In genomic region chr1:172720325-172720724, GRCh38 we compare ENCODE assay signal across 18 cellular contexts.
A peak's percentile ranks its signal among the peaks of the same experiment; 100 is the strongest.
DNase-seq lines count a peak whose midpoint lies in the region; ATAC-seq, FAIRE-seq and TF ChIP-seq lines count a peak whose summit lies in the region.
"Had no signal": no experiment of that assay in that cellular context is flagged by ENCODE, and none has a peak within 500 bp of the region (broad histone marks: within the 10 kb centered on the region; RNA-seq: fewer than 3 reads in every experiment).

No MANE protein-coding gene starts in this region.

- H3K4me2 ChIP-seq in keratinocyte (ENCODE audit: control insufficient read depth, extremely low read depth, insufficient read depth, low read depth, low read length), result peak overlapping the region; percentile 39

- H3K27ac Mint-ChIP-seq in natural killer cell treated with Interleukin-12 subunit alpha and Interleukin-12 subunit beta and Interleukin-15 and Interleukin-18, amount 100 ng/mL, for 72 hours, result peak overlapping the region; percentile 80 to 85
- H3K27ac Mint-ChIP-seq in natural killer cell (no peak overlapping the region), T-helper 17 cell (peak overlapping the region; percentile 70)

- no peaks in the 10 kb centered on the region for H3K27me3 ChIP-seq in keratinocyte (ENCODE audit: control insufficient read depth, extremely low read depth, insufficient read depth, low read length)

- peaks cover 5% of the 10 kb centered on the region for H3K36me3 Mint-ChIP-seq in natural killer cell treated with Interleukin-12 subunit alpha and Interleukin-12 subunit beta and Interleukin-15 and Interleukin-18, amount 100 ng/mL, for 72 hours
- H3K36me3 Mint-ChIP-seq in natural killer cell (no peaks in the 10 kb centered on the region), T-helper 17 cell (ENCODE audit: low read depth) (no peaks in the 10 kb centered on the region)
- H3K36me3 Mint-ChIP-seq: CD8-positive, alpha-beta memory T cell had no signal

- H3K27ac ChIP-seq in keratinocyte (ENCODE audit: control insufficient read depth, insufficient read depth, low read length), result no peak overlapping the region
- H3K27ac ChIP-seq: HL-60 had no signal

- in situ Hi-C loops in ACHN (cut with HindIII; ENCODE audit: low pct_ligation_motif_present, low pct_unique_long_range_greater_than_20kb, low sequenced_read_pairs), result no loop called here

- intact Hi-C loops in natural killer cell (cut with micrococcal nuclease), result loop anchor here (2.0 kb wide), 1 partner anchor 270 kb away; no protein-coding TSS in a partner anchor

- H3K9me1 ChIP-seq in keratinocyte (ENCODE audit: control insufficient read depth, extremely low read depth, insufficient read depth, low read length), result no peaks in the 10 kb centered on the region

- dilution Hi-C loops in keratinocyte (cut with MboI; ENCODE audit: extremely low pct_ligation_motif_present, low sequenced_read_pairs), result loop anchor here (25.0 kb wide), 1 partner anchor 108 kb away; no protein-coding TSS in a partner anchor

- H2AFZ ChIP-seq in keratinocyte (ENCODE audit: control insufficient read depth, low read length), result no peak overlapping the region

- TF ChIP-seq CTCF in natural killer cell (IDR thresholded peaks at IDR 0.05), result no peak
- TF ChIP-seq CTCF in keratinocyte (optimal IDR thresholded peaks at IDR 0.05 in 1 of 3, IDR thresholded peaks at IDR 0.05 in 1 of 3, conservative IDR thresholded peaks at IDR 0.05 in 1 of 3; ENCODE audit: extremely low read depth in 1 of 3, insufficient read depth in 2 of 3, low read length in 3 of 3), result no peak

- DNase-seq in natural killer cell treated with Interleukin-12 subunit alpha and Interleukin-12 subunit beta and Interleukin-15 and Interleukin-18, amount 100 ng/mL, for 72 hours (ENCODE audit: low spot score), result no peak
- no peak for DNase-seq in natural killer cell
- no peak for DNase-seq in T-helper 17 cell
- DNase-seq in keratinocyte (ENCODE audit: low read depth, low spot score), result no peak
- DNase-seq in ACHN, result no peak
- DNase-seq in medulla oblongata (ENCODE audit: extremely low spot score), result no peak
- no peak for DNase-seq in activated CD4-positive, alpha-beta T cell treated with anti-CD3 and anti-CD28 coated beads, Interleukin-2, amount 50 U/mL, for 48 hours
- DNase-seq in SKM-1 (lab: John Stamatoyannopoulos, UW; ENCODE audit: unreplicated experiment), result no peak
- DNase-seq: 8988T, C1 segment of cervical spinal cord, NCI-H1092, NCI-H2029 treated with DMSO at 0.1 percent for 48 hours, NCI-H2171, Right ventricle myocardium superior had no signal

- peak; percentile 13 for FAIRE-seq in keratinocyte (lab: Jason Lieb, UNC)

- no peak overlapping the region for H3K4me3 Mint-ChIP-seq in natural killer cell treated with Interleukin-12 subunit alpha and Interleukin-12 subunit beta and Interleukin-15 and Interleukin-18, amount 100 ng/mL, for 72 hours
- no peak overlapping the region for H3K4me3 Mint-ChIP-seq in natural killer cell
- H3K4me3 Mint-ChIP-seq in T-helper 17 cell, result no peak overlapping the region
- H3K4me3 Mint-ChIP-seq: CD8-positive, alpha-beta memory T cell had no signal

- no peak for ATAC-seq in natural killer cell treated with Interleukin-12 subunit alpha and Interleukin-12 subunit beta and Interleukin-15 and Interleukin-18, amount 100 ng/mL, for 72 hours
- ATAC-seq in natural killer cell, result no peak
- no peak for ATAC-seq in T-helper 17 cell

- no peaks in the 10 kb centered on the region for H3K79me2 ChIP-seq in keratinocyte (ENCODE audit: control insufficient read depth, insufficient read depth, low read length)

- no peak overlapping the region for H3K9ac ChIP-seq in keratinocyte (ENCODE audit: control insufficient read depth, extremely low read depth, insufficient read depth, low read length)

- no peaks in the 10 kb centered on the region for H3K27me3 Mint-ChIP-seq in natural killer cell treated with Interleukin-12 subunit alpha and Interleukin-12 subunit beta and Interleukin-15 and Interleukin-18, amount 100 ng/mL, for 72 hours
- no peaks in the 10 kb centered on the region for H3K27me3 Mint-ChIP-seq in natural killer cell (ENCODE audit: low read depth in 2 of 2)
- H3K27me3 Mint-ChIP-seq in T-helper 17 cell, result no peaks in the 10 kb centered on the region
- H3K27me3 Mint-ChIP-seq: CD8-positive, alpha-beta memory T cell had no signal

- no peak overlapping the region for H3K4me3 ChIP-seq in keratinocyte (ENCODE audit: control insufficient read depth in 2 of 3, extremely low read depth in 1 of 3, insufficient read depth in 2 of 3, low read depth in 1 of 3, low read length in 3 of 3)
- H3K4me3 ChIP-seq: HAP-1, K562 had no signal

- H3K9me3 Mint-ChIP-seq in natural killer cell treated with Interleukin-12 subunit alpha and Interleukin-12 subunit beta and Interleukin-15 and Interleukin-18, amount 100 ng/mL, for 72 hours, result peaks cover 4% of the 10 kb centered on the region
- no peaks in the 10 kb centered on the region for H3K9me3 Mint-ChIP-seq in natural killer cell
- H3K9me3 Mint-ChIP-seq: CD8-positive, alpha-beta memory T cell had no signal

- no peaks in the 10 kb centered on the region for H3K36me3 ChIP-seq in keratinocyte (ENCODE audit: control insufficient read depth in 2 of 2, extremely low read depth in 1 of 2, insufficient read depth in 2 of 2, low read length in 2 of 2)
- H3K36me3 ChIP-seq: HAP-1 had no signal

- H3K9me3 ChIP-seq in T-helper 17 cell (ENCODE audit: control insufficient read depth, low read length, poor library complexity, severe bottlenecking), result no peaks in the 10 kb centered on the region
- no peaks in the 10 kb centered on the region for H3K9me3 ChIP-seq in keratinocyte (ENCODE audit: control insufficient read depth, low read depth, low read length)
- H3K9me3 ChIP-seq: HAP-1 had no signal

- peaks cover 46% of the 10 kb centered on the region for H3K4me1 ChIP-seq in keratinocyte (ENCODE audit: control insufficient read depth, extremely low read depth, insufficient read depth, low read length)
- H3K4me1 ChIP-seq: HAP-1 had no signal

- peaks cover 56 to 70% of the 10 kb centered on the region in 2 donors for H3K4me1 Mint-ChIP-seq in natural killer cell treated with Interleukin-12 subunit alpha and Interleukin-12 subunit beta and Interleukin-15 and Interleukin-18, amount 100 ng/mL, for 72 hours (ENCODE audit: low read depth in 2 of 2)
- H3K4me1 Mint-ChIP-seq in natural killer cell (peaks cover 50 to 56% of the 10 kb centered on the region in 2 donors), T-helper 17 cell (peaks cover 40% of the 10 kb centered on the region)

- H4K20me1 ChIP-seq in keratinocyte (ENCODE audit: control insufficient read depth, extremely low read depth, insufficient read depth, low read length), result no peaks in the 10 kb centered on the region

Comparison
In these comparisons a context has a peak if more than half of its experiments do, and no peak if none do; other contexts are left out.
1. H3K27ac Mint-ChIP-seq: peak in natural killer cell treated with Interleukin-12 subunit alpha and Interleukin-12 subunit beta and Interleukin-15 and Interleukin-18, amount 100 ng/mL, for 72 hours (2 of 2) and T-helper 17 cell (single experiment); none in natural killer cell (0 of 2).